13 cellular contexts compared by ENCODE assay signal in the genomic region with DNA sequence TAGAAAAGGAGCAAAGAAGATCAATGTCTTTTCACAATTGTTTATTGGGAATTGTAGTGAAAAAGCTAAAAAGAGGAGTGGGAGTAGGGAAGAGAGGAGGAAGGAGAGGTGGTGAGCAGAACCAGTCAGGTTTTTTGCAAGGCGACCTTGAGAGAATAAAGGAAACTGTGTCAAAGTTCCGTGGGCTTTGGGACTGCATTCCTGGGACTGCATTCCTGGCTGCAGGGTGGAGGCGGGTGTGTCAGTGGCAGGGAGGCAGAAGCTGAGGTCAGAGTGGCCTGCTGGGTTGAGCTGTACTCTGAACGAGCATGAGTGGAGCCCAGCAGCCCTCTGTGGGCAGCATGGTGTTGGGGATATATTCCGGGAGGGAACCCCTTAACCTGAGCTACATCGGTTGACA.
A peak's percentile ranks its signal among the peaks of the same experiment; 100 is the strongest.
DNase-seq lines count a peak whose midpoint lies in the region; ATAC-seq and TF ChIP-seq lines count a peak whose summit lies in the region.
"Had no signal": no experiment of that assay in that cellular context is flagged by ENCODE, and none has a peak within 500 bp of the region (broad histone marks: within the 10 kb centered on the region; RNA-seq: fewer than 3 reads in every experiment).

No MANE protein-coding gene starts in this region.

- DNase-seq in BJ (ENCODE audit: low read depth) (no peak), M059J (ENCODE audit: low read depth) (peak; percentile 38), fibroblast of pulmonary artery (ENCODE audit: low read depth) (peak; percentile 32), mucosa of descending colon (peak in 2 of 3 donors; percentile 64 to 70), NCI-H524 treated with DMSO at 0.1 percent for 48 hours (lab: John Stamatoyannopoulos, UW) (no peak)
- no peak for DNase-seq in activated CD8-positive, alpha-beta memory T cell treated with anti-CD3 and anti-CD28 coated beads, Interleukin-2, amount 50 U/mL, for 48 hours
- DNase-seq: NCI-H1930; stimulated activated CD4-positive, alpha-beta T cell treated with anti-CD3 and anti-CD28 coated beads, Interleukin-12 subunit alpha, Interleukin-12 subunit beta, amount 100 ng/mL, for 4 hours; stimulated activated naive CD8-positive, alpha-beta T cell treated with anti-CD3 and anti-CD28 coated beads, Interleukin-15, amount 100 ng/mL, for 72 hours had no signal

- peak; percentile 88 for ATAC-seq in mucosa of descending colon
- ATAC-seq in GM18861 (IDR thresholded peaks at IDR 0.05; ENCODE audit: unreplicated experiment), result no peak
- no peak for ATAC-seq in GM21619 (IDR thresholded peaks at IDR 0.05; ENCODE audit: unreplicated experiment)
- ATAC-seq: stimulated activated naive CD8-positive, alpha-beta T cell treated with anti-CD3 and anti-CD28 coated beads, Interleukin-15, amount 100 ng/mL, for 72 hours had no signal

- H3K4me3 ChIP-seq in BJ (ENCODE audit: low read depth, low read length), result no peak overlapping the region
- H3K4me3 ChIP-seq in fibroblast of pulmonary artery (replicated peaks; ENCODE audit: low read depth, low read length), result no peak overlapping the region
- H3K4me3 ChIP-seq in mucosa of descending colon, result no peak overlapping the region
- H3K4me3 ChIP-seq: BLaER1, SK-N-MC had no signal

- H3K4me1 ChIP-seq in mucosa of descending colon (ENCODE audit: low read depth), result no peaks in the 10 kb centered on the region
- H3K4me1 ChIP-seq: BLaER1 had no signal

- no peaks in the 10 kb centered on the region for H3K27me3 ChIP-seq in BJ (ENCODE audit: control insufficient read depth, insufficient read depth, low read length)
- H3K27me3 ChIP-seq: BLaER1 had no signal

- H3K36me3 ChIP-seq in BJ (ENCODE audit: control insufficient read depth, insufficient read depth, low read length) (peaks cover 1% of the 10 kb centered on the region; the same call in 1 of the 2 replicates), mucosa of descending colon (ENCODE audit: low read depth) (no peaks in the 10 kb centered on the region)
- H3K36me3 ChIP-seq: BLaER1 had no signal

- CTCF ChIA-PET in BJ (lab: Yijun Ruan, JAX), result interaction anchor here (0.6 to 1.4 kb wide), 3 partner anchors 8 to 276 kb away, joined by 3 to 5 read pairs (median 3); no protein-coding TSS in a partner anchor

- TF ChIP-seq CTCF in BJ (IDR thresholded peaks at IDR 0.05; ENCODE audit: insufficient read depth, low read depth, low read length) (peak; percentile 22; the same call in 1 of the 2 replicates), fibroblast of pulmonary artery (IDR thresholded peaks at IDR 0.05; ENCODE audit: low read length, missing control alignments) (no peak), mucosa of descending colon (IDR thresholded peaks at IDR 0.05) (no peak)

- H3K9me3 ChIP-seq in mucosa of descending colon, result no peaks in the 10 kb centered on the region
- H3K9me3 ChIP-seq: BLaER1 had no signal

- intact Hi-C loops in mucosa of descending colon (cut with DNase I, micrococcal nuclease), result no loop called here

- POLR2A ChIA-PET in BJ (lab: Charles Lee), result no interaction called here

Comparison
In these comparisons a context has a peak if more than half of its experiments do, and no peak if none do; other contexts are left out.
1. DNase-seq: peak in M059J (single experiment), fibroblast of pulmonary artery (single experiment) and mucosa of descending colon (2 of 3); none in BJ (single experiment), NCI-H524 treated with DMSO at 0.1 percent for 48 hours (single experiment) and activated CD8-positive, alpha-beta memory T cell treated with anti-CD3 and anti-CD28 coated beads, Interleukin-2, amount 50 U/mL, for 48 hours (single experiment).